ENCODE assay signal across 17 cellular contexts in the genomic region with DNA sequence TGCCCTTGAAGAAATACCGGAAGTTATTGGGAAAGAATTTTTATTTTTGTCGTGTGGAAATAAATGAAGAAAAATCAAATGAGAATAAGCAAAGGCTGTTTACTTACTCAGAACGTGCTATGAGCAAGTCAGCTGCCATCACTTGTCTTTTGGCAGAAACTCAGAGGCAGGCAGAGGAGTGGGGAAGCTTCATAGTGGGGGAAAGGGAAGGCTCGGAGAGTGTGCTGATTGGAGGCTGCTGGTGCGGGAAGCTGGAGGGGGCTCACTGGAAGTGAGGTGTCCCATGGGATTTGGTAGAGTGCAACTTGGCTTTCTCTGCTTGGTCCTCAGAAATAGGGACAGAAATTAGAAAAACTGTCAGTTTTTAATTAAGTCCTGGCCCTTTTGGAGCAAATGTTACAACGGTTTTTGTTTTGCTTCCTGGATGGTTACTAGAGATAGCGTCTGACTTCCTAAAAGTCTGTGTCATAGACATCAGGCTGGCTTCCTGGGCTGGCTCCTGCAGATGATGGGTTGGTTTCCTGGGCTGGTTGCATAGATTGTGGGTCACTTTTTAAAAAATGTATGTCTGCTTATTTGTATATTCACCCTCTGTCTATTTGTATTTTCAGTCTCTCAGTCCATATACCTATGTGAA.
DNase-seq lines count a peak whose midpoint lies in the region; ATAC-seq, FAIRE-seq and TF ChIP-seq lines count a peak whose summit lies in the region.
"Had no signal": no experiment of that assay in that cellular context is flagged by ENCODE, and none has a peak within 500 bp of the region (broad histone marks: within the 10 kb centered on the region; RNA-seq: fewer than 3 reads in every experiment).

No MANE protein-coding gene starts in this region.

- POLR2A ChIA-PET in H1 (lab: Charles Lee; ENCODE audit: partially characterized antibody): no interaction called here

- no peak overlapping the region for H3K23ac ChIP-seq in H1 (ENCODE audit: insufficient read length)

- H3K9me3 Mint-ChIP-seq in CD14-positive monocyte: peaks cover 0 to 9% (median 0%) of the 10 kb centered on the region in 7 donors
- H3K9me3 Mint-ChIP-seq in neural crest cell: peaks cover 3% of the 10 kb centered on the region
- H3K9me3 Mint-ChIP-seq: CD8-positive, alpha-beta T cell; stimulated activated naive CD8-positive, alpha-beta T cell treated with anti-CD3 and anti-CD28 coated beads, Interleukin-15, Interleukin-2, amounts not matched to agents 100 ng/mL and 50 ng/mL, for 24 hours had no signal

- H2BK12ac ChIP-seq in H1 (ENCODE audit: low read depth, low read length): no peak overlapping the region

- H3K4me2 ChIP-seq in H1 (ENCODE audit: insufficient read depth in 1 of 2, low read depth in 2 of 2, low read length in 2 of 2): no peak overlapping the region; a peak in 1 of 4 replicates

- no peak overlapping the region for H2BK20ac ChIP-seq in H1 (ENCODE audit: low read length)

- TF ChIP-seq POLR2A in H1 (IDR thresholded peaks at IDR 0.05; ENCODE audit: control extremely low read depth in 1 of 2, low read depth in 2 of 2, low read length in 2 of 2) (no peak), tibial nerve (IDR thresholded peaks at IDR 0.05) (no peak)

- no peak overlapping the region for H4K91ac ChIP-seq in H1 (replicated peaks; ENCODE audit: insufficient read length, low read length)

- WGBS in H1 (ENCODE audit: extremely low coverage in 1 of 2, insufficient coverage in 1 of 2, insufficient read length in 1 of 2, insufficient replicate concordance in 2 of 2, low coverage in 1 of 2, low lambda C conversion rate in 2 of 2, missing lambda C conversion rate in 1 of 2), 2 experiments: 69% methylated on average over 7 of the region's 7 CpGs; no CpG with 5 or more reads in 1 of the 2 experiments
- 24 to 28% methylated on average over 7 of the region's 7 CpGs for WGBS in tibial nerve, 2 donors

- no peaks in the 10 kb centered on the region for H3K79me1 ChIP-seq in H1 (ENCODE audit: low read depth, low read length)

- no peak for ATAC-seq in GM18498 (IDR thresholded peaks at IDR 0.05; ENCODE audit: unreplicated experiment)
- ATAC-seq: CD8-positive, alpha-beta T cell had no signal

- H2BK5ac ChIP-seq in H1 (ENCODE audit: low read depth, low read length): no peak overlapping the region

- no peak overlapping the region for H3K9ac ChIP-seq in H1 (replicated peaks in 1 of 4; ENCODE audit: extremely low read depth in 1 of 4, low read depth in 3 of 4, low read length in 3 of 4)

- no peak overlapping the region for H2AFZ ChIP-seq in H1 (ENCODE audit: low read length)

- TF ChIP-seq EP300 in H1 (IDR thresholded peaks at IDR 0.05; ENCODE audit: borderline replicate concordance in 1 of 2, low read depth in 2 of 2, low read length in 2 of 2): no peak
- TF ChIP-seq EP300 in tibial nerve (IDR thresholded peaks at IDR 0.05): no peak

- H2AK5ac ChIP-seq in H1 (ENCODE audit: low read depth, low read length): no peak overlapping the region

- H3K27ac Mint-ChIP-seq in CD14-positive monocyte (peak overlapping the region in 3 of 7 donors; percentile 43 to 82 (median 65)), neural crest cell (ENCODE audit: unreplicated experiment) (peak overlapping the region; percentile 9)
- H3K27ac Mint-ChIP-seq: CD8-positive, alpha-beta T cell; stimulated activated naive CD8-positive, alpha-beta T cell treated with anti-CD3 and anti-CD28 coated beads, Interleukin-15, Interleukin-2, amounts not matched to agents 100 ng/mL and 50 ng/mL, for 24 hours had no signal

- 0 out of 2 replicates have a peak overlapping the region, but pooled peaks have one; percentile 38 for H3K18ac ChIP-seq in H1 (ENCODE audit: extremely low read depth, low read length)

- no peak overlapping the region for H2BK15ac ChIP-seq in H1 (ENCODE audit: low read length)

- H3K36me3 ChIP-seq in H1 (ENCODE audit: control insufficient read depth in 2 of 4, insufficient read depth in 4 of 4, low read length in 3 of 4): no peaks in the 10 kb centered on the region
- H3K36me3 ChIP-seq in tibial nerve: no peaks in the 10 kb centered on the region

- H3K4me1 Mint-ChIP-seq in CD14-positive monocyte (peaks cover 21% of the 10 kb centered on the region), neural crest cell (peaks cover 48% of the 10 kb centered on the region)

- TF ChIP-seq RAD21 in H1 (IDR thresholded peaks at IDR 0.05 in 1 of 2, conservative IDR thresholded peaks at IDR 0.05 in 1 of 2; ENCODE audit: low read depth in 2 of 2, low read length in 2 of 2): no peak

- H3K27me3 ChIP-seq in H1 (replicated peaks in 1 of 4; ENCODE audit: control insufficient read depth in 3 of 4, extremely low read depth in 1 of 4, insufficient read depth in 3 of 4, low read length in 3 of 4) (no peaks in the 10 kb centered on the region), tibial nerve (no peaks in the 10 kb centered on the region)

- no peak overlapping the region for H3K4ac ChIP-seq in H1 (replicated peaks; ENCODE audit: insufficient read length, low read depth, low read length)

- H3K4me3 ChIP-seq in H1 (ENCODE audit: extremely low read depth in 1 of 4, insufficient read depth in 2 of 4, low read depth in 3 of 4, low read length in 4 of 4): no peak overlapping the region
- H3K4me3 ChIP-seq in tibial nerve: no peak overlapping the region
- H3K4me3 ChIP-seq: lung had no signal

- no peak overlapping the region for H2BK120ac ChIP-seq in H1 (replicated peaks; ENCODE audit: low read depth, low read length)

- H3K4me3 Mint-ChIP-seq in CD14-positive monocyte: peak overlapping the region; percentile 17 to 20
- no peak overlapping the region for H3K4me3 Mint-ChIP-seq in neural crest cell
- H3K4me3 Mint-ChIP-seq: CD8-positive, alpha-beta T cell; stimulated activated naive CD8-positive, alpha-beta T cell treated with anti-CD3 and anti-CD28 coated beads, Interleukin-15, Interleukin-2, amounts not matched to agents 100 ng/mL and 50 ng/mL, for 24 hours had no signal

- no peak for TF ChIP-seq CTCF in CD14-positive monocyte (IDR thresholded peaks at IDR 0.05)
- no peak for TF ChIP-seq CTCF in H1 (IDR thresholded peaks at IDR 0.05; ENCODE audit: control extremely low read depth in 1 of 3, insufficient read depth in 1 of 3, low read depth in 1 of 3, low read length in 3 of 3)
- TF ChIP-seq CTCF in neural crest cell (conservative IDR thresholded peaks at IDR 0.05): no peak
- no peak for TF ChIP-seq CTCF in tibial nerve (IDR thresholded peaks at IDR 0.05)

- H3K56ac ChIP-seq in H1 (replicated peaks; ENCODE audit: insufficient read length, low read depth, low read length): no peak overlapping the region

- DNase-seq in CD14-positive monocyte (ENCODE audit: low spot score) (no peak), Kasumi-1 (lab: John Stamatoyannopoulos, UW) (peak; percentile 78 to 79), H1 (ENCODE audit: low read depth in 1 of 2, low spot score in 2 of 2) (no peak), neural crest cell (ENCODE audit: low read depth, low spot score) (no peak), tibial nerve (ENCODE audit: low spot score in 2 of 2) (no peak), NCI-H510A treated with DMSO at 0.1 percent for 48 hours (lab: John Stamatoyannopoulos, UW) (no peak), NCI-H1417 (lab: John Stamatoyannopoulos, UW) (no peak)
- DNase-seq: activated CD4-positive, alpha-beta T cell treated with anti-CD3 and anti-CD28 coated beads for 48 hours; activated T-cell treated with anti-CD3 and anti-CD28 coated beads, Interleukin-2, amount 50 U/mL, for 48 hours; anterior cingulate cortex; CD8-positive, alpha-beta T cell; effector CD4-positive, alpha-beta T cell; NCI-H1417 treated with DMSO at 0.1 percent for 48 hours; stimulated activated CD4-positive, alpha-beta T cell treated with anti-CD3 and anti-CD28 coated beads, Interleukin-4, amount 100 ng/mL, for 24 hours had no signal

- H3K14ac ChIP-seq in H1 (ENCODE audit: insufficient read length): no peak overlapping the region

- H3K23me2 ChIP-seq in H1 (ENCODE audit: low read depth, low read length): peaks cover 2% of the 10 kb centered on the region; the same call in 1 of the 2 replicates

- H3K27ac ChIP-seq in H1 (ENCODE audit: low read depth, low read length) (no peak overlapping the region), tibial nerve (no peak overlapping the region)

- H3K36me3 Mint-ChIP-seq in CD14-positive monocyte (no peaks in the 10 kb centered on the region), neural crest cell (ENCODE audit: low read depth) (no peaks in the 10 kb centered on the region)
- H3K36me3 Mint-ChIP-seq: CD8-positive, alpha-beta T cell had no signal

- no peak for FAIRE-seq in H1 (lab: Jason Lieb, UNC)

- H3K27me3 Mint-ChIP-seq in CD14-positive monocyte (ENCODE audit: low read depth in 3 of 3) (peaks cover 0 to 1% (median 1%) of the 10 kb centered on the region in 3 donors), neural crest cell (ENCODE audit: low read depth) (no peaks in the 10 kb centered on the region)

- no peaks in the 10 kb centered on the region for H4K20me1 ChIP-seq in H1 (replicated peaks in 1 of 2; ENCODE audit: control insufficient read depth in 1 of 2, insufficient read depth in 2 of 2, low read length in 2 of 2)

- no peak overlapping the region for H4K8ac ChIP-seq in H1 (ENCODE audit: extremely low read depth, insufficient read depth, low read length)

- no peaks in the 10 kb centered on the region for H3K79me2 ChIP-seq in H1 (ENCODE audit: control insufficient read depth in 1 of 2, insufficient read depth in 2 of 2, low read length in 2 of 2)

- peaks cover 3 to 10% (median 8%) of the 10 kb centered on the region in 4 experiments; a peak in 5 of 7 replicates for H3K4me1 ChIP-seq in H1 (replicated peaks in 1 of 4; ENCODE audit: control insufficient read depth in 3 of 4, insufficient read depth in 4 of 4, low read length in 3 of 4)
- peaks cover 0 to 36% (median 4%) of the 10 kb centered on the region in 4 donors for H3K4me1 ChIP-seq in tibial nerve

- CTCF ChIA-PET in H1 (lab: Charles Lee; ENCODE audit: partially characterized antibody): interaction anchor here (0.8 to 4.7 kb wide), 5 partner anchors 10 to 50 kb away, joined by 3 to 25 read pairs (median 4); no protein-coding TSS in a partner anchor

- no peak overlapping the region for H4K5ac ChIP-seq in H1 (ENCODE audit: insufficient read length, low read depth, low read length)

- H3K9me3 ChIP-seq in H1 (ENCODE audit: insufficient read depth in 2 of 2, low read depth in 1 of 2, low read length in 1 of 2): no peaks in the 10 kb centered on the region
- no peaks in the 10 kb centered on the region for H3K9me3 ChIP-seq in tibial nerve

- intact Hi-C loops in CD14-positive monocyte (cut with micrococcal nuclease): no loop called here

TF ChIP-seq in H1, 55 proteins besides CTCF, POLR2A, EP300 and RAD21:
- TF ChIP-seq RBBP5 (IDR thresholded peaks at IDR 0.05; ENCODE audit: borderline replicate concordance, low read depth, low read length) (no peak), JUND (IDR thresholded peaks at IDR 0.05; ENCODE audit: low read length) (no peak), SUZ12 (IDR thresholded peaks at IDR 0.05; ENCODE audit: low read length) (no peak), KDM1A (IDR thresholded peaks at IDR 0.05; ENCODE audit: borderline replicate concordance, low read length) (no peak)

Comparison
In these comparisons a context has a peak if more than half of its experiments do, and no peak if none do; other contexts are left out.
1. DNase-seq: peak in Kasumi-1 (2 of 2); none in CD14-positive monocyte (single experiment), H1 (0 of 2), neural crest cell (single experiment), tibial nerve (0 of 2), NCI-H510A treated with DMSO at 0.1 percent for 48 hours (single experiment) and NCI-H1417 (0 of 3).